Comparison of ENCODE assay signal across 8 cellular contexts in genomic region chr4:26583538-26583864, GRCh38. TPM values are rescaled to one million over a fixed set of nuclear protein-coding genes. Genes with fewer than 3 reads are reported as not detected.
DNase-seq lines count a peak whose midpoint lies in the region; ATAC-seq and TF ChIP-seq lines count a peak whose summit lies in the region.

No MANE protein-coding gene starts in this region.

- peak overlapping the region; percentile 85 for H3K4me3 ChIP-seq in GM12875 (ENCODE audit: low read depth, low read length)
- peak overlapping the region; percentile 95 for H3K4me3 ChIP-seq in HUES6 (ENCODE audit: low read depth, low read length)
- H3K4me3 ChIP-seq in iPS-11a (ENCODE audit: low read depth, low read length), result peak overlapping the region; percentile 80
- peak overlapping the region; percentile 61 to 94 (median 76) for H3K4me3 ChIP-seq in spleen

- H3K36me3 ChIP-seq in HUES6 (ENCODE audit: control insufficient read depth, insufficient read depth, low read length) (no peaks in the 10 kb centered on the region), spleen (no peaks in the 10 kb centered on the region)

- H3K9me3 ChIP-seq in HUES6 (ENCODE audit: control insufficient read depth, insufficient read depth, low read depth, low read length) (no peaks in the 10 kb centered on the region), spleen (no peaks in the 10 kb centered on the region)

- H3K27me3 ChIP-seq in HUES6 (ENCODE audit: control insufficient read depth, insufficient read depth, low read length), result no peaks in the 10 kb centered on the region
- no peaks in the 10 kb centered on the region for H3K27me3 ChIP-seq in spleen (replicated peaks in 1 of 7)

- peak overlapping the region; percentile 93 for H3K4me3 Mint-ChIP-seq in activated T-helper 1 cell treated with anti-CD3 and anti-CD28 coated beads, Interleukin-12 subunit alpha, Interleukin-12 subunit beta, Interleukin-2, Interleukin-4 antibody, amounts not matched to agents 30 ng/mL and 10 ng/mL and 1 ng/mL, durations not matched to agents 14 hours and 24 hours and 36 hours

- intact Hi-C loops in activated T-helper 1 cell treated with anti-CD3 and anti-CD28 coated beads, Interleukin-12 subunit alpha, Interleukin-12 subunit beta, Interleukin-2, Interleukin-4 antibody, amounts not matched to agents 30 ng/mL and 10 ng/mL and 1 ng/mL, durations not matched to agents 14 hours and 24 hours and 36 hours (cut with micrococcal nuclease), result loop anchor here (1.0 to 10.0 kb wide), 5 partner anchors 126 to 719 kb away; partner anchors contain the start of gene SEL1L3
- intact Hi-C loops in spleen (cut with DNase I; ENCODE audit: low total_unique reads), result loop anchor here (5.0 to 10.0 kb wide), 2 partner anchors 259 to 421 kb away; no protein-coding TSS in a partner anchor

- H3K4me1 ChIP-seq in HUES6 (ENCODE audit: control insufficient read depth, insufficient read depth, low read length) (no peaks in the 10 kb centered on the region), spleen (peaks cover 8 to 27% (median 16%) of the 10 kb centered on the region in 6 donors)

- peaks cover 2% of the 10 kb centered on the region for H3K27me3 Mint-ChIP-seq in activated T-helper 1 cell treated with anti-CD3 and anti-CD28 coated beads, Interleukin-12 subunit alpha, Interleukin-12 subunit beta, Interleukin-2, Interleukin-4 antibody, amounts not matched to agents 30 ng/mL and 10 ng/mL and 1 ng/mL, durations not matched to agents 14 hours and 24 hours and 36 hours (ENCODE audit: insufficient read depth)

- TF ChIP-seq POLR2A in spleen (IDR thresholded peaks at IDR 0.05), result no peak

- H3K27ac ChIP-seq in HUES6 (ENCODE audit: low read depth, low read length) (no peak overlapping the region; the same call in 1 of the 2 replicates), spleen (peak overlapping the region; percentile 67 to 92 (median 82))

- peaks cover 9% of the 10 kb centered on the region for H3K9me3 Mint-ChIP-seq in activated T-helper 1 cell treated with anti-CD3 and anti-CD28 coated beads, Interleukin-12 subunit alpha, Interleukin-12 subunit beta, Interleukin-2, Interleukin-4 antibody, amounts not matched to agents 30 ng/mL and 10 ng/mL and 1 ng/mL, durations not matched to agents 14 hours and 24 hours and 36 hours

- TF ChIP-seq CTCF in GM12875 (IDR thresholded peaks at IDR 0.05; ENCODE audit: borderline replicate concordance, insufficient read depth, low read depth, low read length) (no peak), spleen (IDR thresholded peaks at IDR 0.05 in 8 of 11, conservative IDR thresholded peaks at IDR 0.05 in 3 of 11) (no peak)

- H3K9ac ChIP-seq in HUES6 (ENCODE audit: low read length), result peak overlapping the region; percentile 41

- 0 to 5% (median 2%) methylated on average over 11 of the region's 11 CpGs for WGBS in spleen, 5 donors

- peak; percentile 60 for ATAC-seq in GM21526 (IDR thresholded peaks at IDR 0.05; ENCODE audit: low FRiP score, unreplicated experiment)

- DNase-seq in activated T-helper 1 cell treated with anti-CD3 and anti-CD28 coated beads, Interleukin-12 subunit alpha, Interleukin-12 subunit beta, Interleukin-2, Interleukin-4 antibody, amounts not matched to agents 30 ng/mL and 10 ng/mL and 1 ng/mL, durations not matched to agents 14 hours and 24 hours and 36 hours (ENCODE audit: low spot score), result no peak
- DNase-seq in spleen (no peak), T1000 (lab: John Stamatoyannopoulos, UW) (no peak), NCI-H146 treated with DMSO at 0.1 percent for 48 hours (lab: John Stamatoyannopoulos, UW; ENCODE audit: unreplicated experiment) (no peak)

- H3K36me3 Mint-ChIP-seq in activated T-helper 1 cell treated with anti-CD3 and anti-CD28 coated beads, Interleukin-12 subunit alpha, Interleukin-12 subunit beta, Interleukin-2, Interleukin-4 antibody, amounts not matched to agents 30 ng/mL and 10 ng/mL and 1 ng/mL, durations not matched to agents 14 hours and 24 hours and 36 hours (ENCODE audit: low read depth), result no peaks in the 10 kb centered on the region

- peak overlapping the region; percentile 93 for H3K27ac Mint-ChIP-seq in activated T-helper 1 cell treated with anti-CD3 and anti-CD28 coated beads, Interleukin-12 subunit alpha, Interleukin-12 subunit beta, Interleukin-2, Interleukin-4 antibody, amounts not matched to agents 30 ng/mL and 10 ng/mL and 1 ng/mL, durations not matched to agents 14 hours and 24 hours and 36 hours

- H3K4me1 Mint-ChIP-seq in activated T-helper 1 cell treated with anti-CD3 and anti-CD28 coated beads, Interleukin-12 subunit alpha, Interleukin-12 subunit beta, Interleukin-2, Interleukin-4 antibody, amounts not matched to agents 30 ng/mL and 10 ng/mL and 1 ng/mL, durations not matched to agents 14 hours and 24 hours and 36 hours (ENCODE audit: low read depth), result peaks cover 37% of the 10 kb centered on the region

RNA-seq across cellular contexts. Expression of gene TBC1D19, which starts 0.4 kb away (rescaled TPM):
- total RNA-seq in activated T-helper 1 cell treated with anti-CD3 and anti-CD28 coated beads, Interleukin-12 subunit alpha, Interleukin-12 subunit beta, Interleukin-2, Interleukin-4 antibody, amounts not matched to agents 30 ng/mL and 10 ng/mL and 1 ng/mL, durations not matched to agents 14 hours and 24 hours and 36 hours, result 4.3 and 4.7 TPM in 2 replicates
- 10 to 100 TPM in 3 of 7 donors, 1 to 10 TPM in 4; 4.5 to 18.0 (median 9.4) TPM for total RNA-seq in spleen
- polyA plus RNA-seq in spleen, result 1 to 10 TPM; 1.1 to 1.8 (median 1.2) TPM
